Comparison of ENCODE assay signal across 22 cellular contexts in the genomic region with DNA sequence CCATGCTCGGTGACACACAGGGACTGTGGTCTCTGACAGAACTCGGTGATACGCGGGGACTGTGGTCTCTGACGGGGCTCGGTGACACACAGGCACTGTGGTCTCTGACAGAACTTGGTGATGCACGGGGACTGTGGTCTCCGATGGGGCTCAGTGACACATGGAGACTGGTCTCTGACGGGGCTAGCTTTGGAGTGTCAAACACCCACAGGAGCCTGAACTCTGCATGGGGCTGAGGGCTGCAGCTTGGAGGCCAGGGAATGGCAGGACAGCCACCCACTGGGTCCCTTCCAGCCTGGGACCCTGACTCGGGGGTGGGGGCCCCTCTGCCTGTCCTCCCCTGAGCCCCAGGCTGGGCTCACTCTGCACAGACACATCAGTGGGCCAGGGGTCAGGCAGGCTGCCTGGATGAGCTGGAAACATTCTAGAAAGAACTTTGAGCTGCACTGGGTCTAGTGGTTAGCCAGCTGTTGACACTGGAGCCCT. TPM values are rescaled to one million over a fixed set of nuclear protein-coding genes. Genes with fewer than 3 reads are reported as not detected.
DNase-seq lines count a peak whose midpoint lies in the region; ATAC-seq and TF ChIP-seq lines count a peak whose summit lies in the region.
"Had no signal": no experiment of that assay in that cellular context is flagged by ENCODE, and none has a peak within 500 bp of the region (broad histone marks: within the 10 kb centered on the region; RNA-seq: fewer than 3 reads in every experiment).

No MANE protein-coding gene starts in this region.

- WGBS in heart right ventricle, 2 donors = 79% methylated on average over 10 of the region's 10 CpGs

- no peak overlapping the region for H3K4me3 ChIP-seq in heart right ventricle
- H3K4me3 ChIP-seq: BLaER1 had no signal

- no peaks in the 10 kb centered on the region for H3K27me3 Mint-ChIP-seq in activated CD4-positive, alpha-beta T cell treated with anti-CD3 and anti-CD28 coated beads for 36 hours
- H3K27me3 Mint-ChIP-seq in type B pancreatic cell (no peaks in the 10 kb centered on the region), nephron progenitor cell (ENCODE audit: low read depth, poor library complexity) (peaks cover 9% of the 10 kb centered on the region)
- H3K27me3 Mint-ChIP-seq: CD8-positive, alpha-beta memory T cell had no signal

- TF ChIP-seq CTCF in heart right ventricle (IDR thresholded peaks at IDR 0.05) = no peak
- no peak for TF ChIP-seq CTCF in type B pancreatic cell (conservative IDR thresholded peaks at IDR 0.05)
- no peak for TF ChIP-seq CTCF in nephron progenitor cell (IDR thresholded peaks at IDR 0.05)

- no peaks in the 10 kb centered on the region for H3K36me3 Mint-ChIP-seq in activated CD4-positive, alpha-beta T cell treated with anti-CD3 and anti-CD28 coated beads for 36 hours (ENCODE audit: low read depth)
- no peaks in the 10 kb centered on the region for H3K36me3 Mint-ChIP-seq in type B pancreatic cell
- no peaks in the 10 kb centered on the region for H3K36me3 Mint-ChIP-seq in nephron progenitor cell (ENCODE audit: low read depth)
- H3K36me3 Mint-ChIP-seq: CD8-positive, alpha-beta memory T cell had no signal

- POLR2A ChIA-PET in activated CD4-positive, alpha-beta T cell treated with anti-CD3 and anti-CD28 coated beads for 36 hours (lab: Charles Lee) = no interaction called here

- no peaks in the 10 kb centered on the region for H3K9me3 Mint-ChIP-seq in activated CD4-positive, alpha-beta T cell treated with anti-CD3 and anti-CD28 coated beads for 36 hours (ENCODE audit: low read depth)
- no peaks in the 10 kb centered on the region for H3K9me3 Mint-ChIP-seq in type B pancreatic cell
- no peaks in the 10 kb centered on the region for H3K9me3 Mint-ChIP-seq in nephron progenitor cell
- H3K9me3 Mint-ChIP-seq: CD8-positive, alpha-beta memory T cell had no signal

- H3K27ac ChIP-seq in heart right ventricle = no peak overlapping the region
- H3K27ac ChIP-seq: 22Rv1, BLaER1 had no signal

- peak; percentile 17 for DNase-seq in activated CD4-positive, alpha-beta T cell treated with anti-CD3 and anti-CD28 coated beads for 36 hours
- no peak for DNase-seq in activated CD4-positive, alpha-beta T cell treated with anti-CD3 and anti-CD28 coated beads for 4 hours
- DNase-seq in cardiac septum (ENCODE audit: low spot score) = peak; percentile 35
- no peak for DNase-seq in heart right ventricle
- peak; percentile 6 for DNase-seq in myocyte (ENCODE audit: low read depth)
- DNase-seq in type B pancreatic cell (ENCODE audit: extremely low spot score, unreplicated experiment) = peak; percentile 53
- no peak for DNase-seq in nephron progenitor cell
- DNase-seq: CD8-positive, alpha-beta memory T cell; DND-41; GDM1; GOT3; KG1; NCI-H1048; NCI-H146; NCI-H2107; NCI-H345; NCI-H526 treated with DMSO at 0.1 percent for 48 hours; NK-92 treated with Interleukin-12 subunit alpha and Interleukin-12 subunit beta, amount 100 ng/mL, for 24 hours; OCI-M1 had no signal

- intact Hi-C loops in activated CD4-positive, alpha-beta T cell treated with anti-CD3 and anti-CD28 coated beads for 36 hours (cut with DNase I, micrococcal nuclease) = no loop called here
- intact Hi-C loops in cardiac septum (cut with DNase I) = no loop called here
- intact Hi-C loops in heart right ventricle (cut with DNase I) = no loop called here

- H3K9me3 ChIP-seq in heart right ventricle = no peaks in the 10 kb centered on the region
- H3K9me3 ChIP-seq: BLaER1 had no signal

- peak; percentile 55 for ATAC-seq in activated CD4-positive, alpha-beta T cell treated with anti-CD3 and anti-CD28 coated beads for 36 hours
- ATAC-seq in heart right ventricle (no peak), HG03159 (IDR thresholded peaks at IDR 0.05; ENCODE audit: unreplicated experiment) (no peak)

- no peaks in the 10 kb centered on the region for H3K4me1 Mint-ChIP-seq in activated CD4-positive, alpha-beta T cell treated with anti-CD3 and anti-CD28 coated beads for 36 hours
- no peaks in the 10 kb centered on the region for H3K4me1 Mint-ChIP-seq in type B pancreatic cell (ENCODE audit: unreplicated experiment)
- H3K4me1 Mint-ChIP-seq in nephron progenitor cell = no peaks in the 10 kb centered on the region
- H3K4me1 Mint-ChIP-seq: CD8-positive, alpha-beta memory T cell had no signal

- peaks cover 0 to 16% (median 0%) of the 10 kb centered on the region in 7 donors for H3K27me3 ChIP-seq in heart right ventricle
- H3K27me3 ChIP-seq: BLaER1 had no signal

- H3K36me3 ChIP-seq in heart right ventricle = no peaks in the 10 kb centered on the region
- H3K36me3 ChIP-seq: BLaER1 had no signal

- no peak overlapping the region for H3K4me3 Mint-ChIP-seq in activated CD4-positive, alpha-beta T cell treated with anti-CD3 and anti-CD28 coated beads for 36 hours
- H3K4me3 Mint-ChIP-seq in type B pancreatic cell = no peak overlapping the region
- no peak overlapping the region for H3K4me3 Mint-ChIP-seq in nephron progenitor cell
- H3K4me3 Mint-ChIP-seq: CD8-positive, alpha-beta memory T cell had no signal

- CTCF ChIA-PET in activated CD4-positive, alpha-beta T cell treated with anti-CD3 and anti-CD28 coated beads for 36 hours (lab: Charles Lee) = no interaction called here

- no peaks in the 10 kb centered on the region for H3K4me1 ChIP-seq in heart right ventricle
- H3K4me1 ChIP-seq: BLaER1 had no signal

- no peak overlapping the region for H3K27ac Mint-ChIP-seq in activated CD4-positive, alpha-beta T cell treated with anti-CD3 and anti-CD28 coated beads for 36 hours
- no peak overlapping the region for H3K27ac Mint-ChIP-seq in type B pancreatic cell
- H3K27ac Mint-ChIP-seq in nephron progenitor cell = no peak overlapping the region
- H3K27ac Mint-ChIP-seq: CD8-positive, alpha-beta memory T cell had no signal

RNA-seq across cellular contexts. Expression of a gene that starts 49.7 kb away (rescaled TPM):
- total RNA-seq in activated CD4-positive, alpha-beta T cell treated with anti-CD3 and anti-CD28 coated beads for 36 hours = under 1 TPM; 0.55 to 0.58 TPM
- total RNA-seq in cardiac septum = 0.05 TPM
- under 1 TPM in 6 of 10 donors, not detected in 4; 0.05 to 0.21 (median 0.10) TPM for total RNA-seq in heart right ventricle
- polyA plus RNA-seq in heart right ventricle = under 1 TPM in 1 of 2 donors, not detected in 1; 0.22 TPM
- 0.08 TPM in 1 of 2 replicates, not detected in the other for total RNA-seq in myocyte
- polyA plus RNA-seq in myocyte (2012) = not detected
- 4.7 and 4.8 TPM in 2 replicates for total RNA-seq in type B pancreatic cell (ENCODE audit: low replicate concordance)

Comparison
In these comparisons a context has a peak if more than half of its experiments do, and no peak if none do; other contexts are left out.
1. DNase-seq: peak in activated CD4-positive, alpha-beta T cell treated with anti-CD3 and anti-CD28 coated beads for 36 hours (single experiment), cardiac septum (single experiment), myocyte (single experiment) and type B pancreatic cell (single experiment); none in activated CD4-positive, alpha-beta T cell treated with anti-CD3 and anti-CD28 coated beads for 4 hours (0 of 2), heart right ventricle (0 of 2) and nephron progenitor cell (single experiment).